ENCODE assay signal across 8 cellular contexts in genomic region chr6:52517502-52518278, GRCh38. TPM values are rescaled to one million over a fixed set of nuclear protein-coding genes. Genes with fewer than 3 reads are reported as not detected.
DNase-seq lines count a peak whose midpoint lies in the region; ATAC-seq and TF ChIP-seq lines count a peak whose summit lies in the region.

No MANE protein-coding gene starts in this region.

- peak; percentile 89 for ATAC-seq in GM19328 (IDR thresholded peaks at IDR 0.05; ENCODE audit: unreplicated experiment)
- peak; percentile 91 for ATAC-seq in HG03460 (IDR thresholded peaks at IDR 0.05; ENCODE audit: unreplicated experiment)

- peak overlapping the region in 3 of 5 donors; percentile 7 to 44 (median 36) for H3K9ac ChIP-seq in subcutaneous abdominal adipose tissue (ENCODE audit: low read length in 5 of 5)

- H3K36me3 Mint-ChIP-seq in T-helper 1 cell treated with Interleukin-12 subunit alpha and Interleukin-12 subunit beta and Interleukin-4 antibody, amounts not matched to agents 30 μg/mL and 1 μg/mL, for 36 hours (ENCODE audit: low read depth): peaks cover 20% of the 10 kb centered on the region

- H3K27ac ChIP-seq in subcutaneous abdominal adipose tissue (ENCODE audit: low read depth, low read length): peak overlapping the region; percentile 66

- H3K4me3 ChIP-seq in BJ (ENCODE audit: low read depth, low read length) (0 out of 2 replicates have a peak overlapping the region, but pooled peaks have one; percentile 2), epithelial cell of proximal tubule (ENCODE audit: low read depth, low read length) (no peak overlapping the region), subcutaneous abdominal adipose tissue (ENCODE audit: low read depth in 1 of 5, low read length in 5 of 5) (peak overlapping the region in 2 of 5 donors; percentile 3 to 5)

- POLR2A ChIA-PET in BJ (lab: Charles Lee): no interaction called here

- TF ChIP-seq CTCF in BJ (IDR thresholded peaks at IDR 0.05; ENCODE audit: insufficient read depth, low read depth, low read length) (no peak), epithelial cell of proximal tubule (conservative IDR thresholded peaks at IDR 0.05; ENCODE audit: low read depth, low read length) (no peak)

- H3K27ac Mint-ChIP-seq in T-helper 1 cell treated with Interleukin-12 subunit alpha and Interleukin-12 subunit beta and Interleukin-4 antibody, amounts not matched to agents 30 μg/mL and 1 μg/mL, for 36 hours: peak overlapping the region; percentile 24

- peaks cover 33% of the 10 kb centered on the region for H3K4me1 Mint-ChIP-seq in T-helper 1 cell treated with Interleukin-12 subunit alpha and Interleukin-12 subunit beta and Interleukin-4 antibody, amounts not matched to agents 30 μg/mL and 1 μg/mL, for 36 hours (ENCODE audit: low read depth)

- H3K4me3 Mint-ChIP-seq in T-helper 1 cell treated with Interleukin-12 subunit alpha and Interleukin-12 subunit beta and Interleukin-4 antibody, amounts not matched to agents 30 μg/mL and 1 μg/mL, for 36 hours: no peak overlapping the region

- H3K4me1 ChIP-seq in subcutaneous abdominal adipose tissue (ENCODE audit: control insufficient read depth in 5 of 5, insufficient read depth in 5 of 5, low read length in 5 of 5): peaks cover 7 to 60% (median 54%) of the 10 kb centered on the region in 5 donors

- H3K9me3 ChIP-seq in subcutaneous abdominal adipose tissue (ENCODE audit: control insufficient read depth in 5 of 5, low read length in 5 of 5): no peaks in the 10 kb centered on the region

- peaks cover 7% of the 10 kb centered on the region for H3K36me3 ChIP-seq in BJ (ENCODE audit: control insufficient read depth, insufficient read depth, low read length)
- peaks cover 0 to 25% (median 17%) of the 10 kb centered on the region in 5 donors for H3K36me3 ChIP-seq in subcutaneous abdominal adipose tissue (ENCODE audit: control insufficient read depth in 5 of 5, insufficient read depth in 5 of 5, low read length in 5 of 5)

- DNase-seq in BJ (ENCODE audit: low read depth) (peak; percentile 81), epithelial cell of proximal tubule (ENCODE audit: low read depth) (peak; percentile 56), middle frontal gyrus (ENCODE audit: extremely low spot score, low spot score) (peak; percentile 55), NCI-H1105 (lab: John Stamatoyannopoulos, UW) (no peak)

- H3K27me3 Mint-ChIP-seq in T-helper 1 cell treated with Interleukin-12 subunit alpha and Interleukin-12 subunit beta and Interleukin-4 antibody, amounts not matched to agents 30 μg/mL and 1 μg/mL, for 36 hours (ENCODE audit: low read depth): no peaks in the 10 kb centered on the region

- CTCF ChIA-PET in BJ (lab: Yijun Ruan, JAX): no interaction called here

- no peaks in the 10 kb centered on the region for H3K9me3 Mint-ChIP-seq in T-helper 1 cell treated with Interleukin-12 subunit alpha and Interleukin-12 subunit beta and Interleukin-4 antibody, amounts not matched to agents 30 μg/mL and 1 μg/mL, for 36 hours

- H3K27me3 ChIP-seq in BJ (ENCODE audit: control insufficient read depth, insufficient read depth, low read length) (no peaks in the 10 kb centered on the region), subcutaneous abdominal adipose tissue (ENCODE audit: control insufficient read depth in 5 of 5, insufficient read depth in 4 of 5, low read length in 5 of 5) (no peaks in the 10 kb centered on the region)

RNA-seq across cellular contexts. Expression of gene TRAM2, which starts 59.2 kb away (rescaled TPM):
- 134 and 146 TPM in 2 replicates for polyA plus RNA-seq in BJ (2011; rRNA removed)
- 104 and 127 TPM in 2 replicates for polyA minus RNA-seq in BJ (2011; rRNA and poly(A)+ RNA removed)
- 16.3 and 19.2 TPM in 2 replicates for total RNA-seq in epithelial cell of proximal tubule
